Comparison of ENCODE assay signal across 9 cellular contexts in genomic region chr19:6460099-6460884, GRCh38. TPM values are rescaled to one million over a fixed set of nuclear protein-coding genes. Genes with fewer than 3 reads are reported as not detected.
DNase-seq lines count a peak whose midpoint lies in the region; ATAC-seq lines count a peak whose summit lies in the region.
"Had no signal": no experiment of that assay in that cellular context is flagged by ENCODE, and none has a peak within 500 bp of the region (broad histone marks: within the 10 kb centered on the region; RNA-seq: fewer than 3 reads in every experiment).

No MANE protein-coding gene starts in this region.

- ATAC-seq in GM19043 (IDR thresholded peaks at IDR 0.05; ENCODE audit: low read depth, unreplicated experiment) = peak; percentile 60
- peak; percentile 61 for ATAC-seq in HG03378 (IDR thresholded peaks at IDR 0.05; ENCODE audit: unreplicated experiment)

- H3K27ac ChIP-seq in cingulate gyrus (ENCODE audit: low read depth, low read length) (peak overlapping the region; percentile 83), layer of hippocampus (ENCODE audit: low read depth, low read length) (peak overlapping the region; percentile 78)

- peaks cover 7% of the 10 kb centered on the region for H3K27me3 ChIP-seq in layer of hippocampus (ENCODE audit: control insufficient read depth, insufficient read depth, low read length)

- DNase-seq in Ammon's horn (ENCODE audit: low spot score) (peak; percentile 98), NCI-H460 (ENCODE audit: extremely low read depth, low read depth) (peak; percentile 93)
- DNase-seq in activated CD4-positive, alpha-beta T cell treated with anti-CD3 and anti-CD28 coated beads for 24 hours (ENCODE audit: low read depth in 2 of 2) = peak; percentile 96
- DNase-seq in stimulated activated CD4-positive, alpha-beta T cell treated with anti-CD3 and anti-CD28 coated beads, Interleukin-1b, Interleukin-23, amount 100 ng/mL, for 4 hours (ENCODE audit: low read depth in 2 of 2) = peak; percentile 93 to 94

RNA-seq across cellular contexts. Expression of gene SLC25A23, which starts 0.7 kb away (rescaled TPM):
- 13.3 and 14.1 TPM in 2 replicates for total RNA-seq in NCI-H460 (2014; rRNA removed; shearing (Covaris generic))
- polyA plus RNA-seq in NCI-H460 (2014; cell fraction: nucleus; rRNA removed) = 20.5 and 24.2 TPM in 2 replicates

RNA-seq across cellular contexts. Expression of gene CRB3, which starts 3.8 kb away (rescaled TPM):
- 0.20 TPM in 1 of 2 replicates, not detected in the other for total RNA-seq in NCI-H460 (2014; rRNA removed; shearing (Covaris generic))
- polyA plus RNA-seq in NCI-H460 (2014; cell fraction: nucleus; rRNA removed) = 0.24 TPM in 1 of 2 replicates, not detected in the other

RNA-seq across cellular contexts. Expression of gene DENND1C, which starts 21.3 kb away (rescaled TPM):
- 0.17 and 0.29 TPM in 2 replicates for total RNA-seq in NCI-H460 (2014; rRNA removed; shearing (Covaris generic))
- polyA plus RNA-seq in NCI-H460 (2014; cell fraction: nucleus; rRNA removed) = 0.28 TPM in 1 of 2 replicates, not detected in the other

RNA-seq across cellular contexts. Expression of gene SLC25A41, which starts 26.7 kb away (rescaled TPM):
- not detected in 2 replicates for total RNA-seq in NCI-H460 (2014; rRNA removed; shearing (Covaris generic))
- not detected in 2 replicates for polyA plus RNA-seq in NCI-H460 (2014; cell fraction: nucleus; rRNA removed)
- total RNA-seq: subcutaneous adipose tissue had no signal

RNA-seq across cellular contexts. Expression of gene KHSRP, which starts 35.7 kb away (rescaled TPM):
- 73.6 and 92.4 TPM in 2 replicates for total RNA-seq in NCI-H460 (2014; rRNA removed; shearing (Covaris generic))
- polyA plus RNA-seq in NCI-H460 (2014; cell fraction: nucleus; rRNA removed) = 111 and 149 TPM in 2 replicates

Comparison
In these comparisons a context has a peak if more than half of its experiments do, and no peak if none do; other contexts are left out.
1. Peak in every context shown above with its lines: DNase-seq, ATAC-seq and H3K27ac ChIP-seq.